In the genomic region with DNA sequence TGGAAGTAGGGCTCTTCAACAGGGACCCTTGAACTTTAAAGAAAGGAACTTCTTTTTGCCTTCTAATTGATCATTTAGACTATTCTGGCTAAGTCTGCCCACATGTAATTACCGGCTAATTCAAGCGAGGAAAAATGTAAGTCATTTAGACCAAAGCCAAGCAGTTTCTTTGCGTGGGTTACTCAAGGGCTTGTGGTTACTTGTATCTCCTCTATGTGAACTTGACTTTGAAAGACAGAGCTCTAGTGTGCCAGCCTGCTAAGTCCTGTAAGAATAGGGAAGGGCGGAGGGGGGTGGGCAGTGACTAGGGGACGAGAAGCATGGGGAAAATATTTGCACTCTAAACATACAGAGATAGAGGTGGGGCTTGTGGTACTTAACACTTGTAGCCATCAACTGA, we compare ENCODE assay signal across 12 cellular contexts.
"Had no signal": no experiment of that assay in that cellular context is flagged by ENCODE, and none has a peak within 500 bp of the region (broad histone marks: within the 10 kb centered on the region; RNA-seq: fewer than 3 reads in every experiment).

No MANE protein-coding gene starts in this region.

- H3K4me1 ChIP-seq: colonic mucosa, neural progenitor cell had no signal

- H3K4me3 ChIP-seq: colonic mucosa, esophagus squamous epithelium, neural progenitor cell, ovary, tibial artery had no signal

- H2AFZ ChIP-seq: neural progenitor cell had no signal

- H3K9ac ChIP-seq: neural progenitor cell had no signal

- H3K36me3 ChIP-seq: colonic mucosa, neural progenitor cell, ovary had no signal

- H3K4me2 ChIP-seq: neural progenitor cell had no signal

- ATAC-seq: stimulated activated memory B cell treated with anti-CD40 and anti-IgM and Interleukin-4, amounts not matched to agents 10 μg/mL and 1 μg/mL and 100 μg/mL, for 72 hours had no signal

- DNase-seq: activated CD4-positive, alpha-beta T cell treated with anti-CD3 and anti-CD28 coated beads, Interleukin-2, amount 50 U/mL, for 1 hour; activated CD8-positive, alpha-beta memory T cell treated with anti-CD3 and anti-CD28 coated beads for 24 hours; activated naive CD4-positive, alpha-beta T cell treated with Interleukin-2 at 50 U/mL for 16 hours; central memory CD4-positive, alpha-beta T cell; colonic mucosa; esophagus squamous epithelium; head of caudate nucleus; ovary; stimulated activated CD4-positive, alpha-beta T cell treated with anti-CD3 and anti-CD28 coated beads, Interleukin-2, amount 100 ng/mL, for 48 hours; tibial artery had no signal

- H3K9me3 ChIP-seq: colonic mucosa, esophagus squamous epithelium, ovary, tibial artery had no signal

- H3K27me3 ChIP-seq: colonic mucosa, esophagus squamous epithelium, neural progenitor cell, ovary, tibial artery had no signal

- H3K27ac ChIP-seq: colonic mucosa, neural progenitor cell, ovary, tibial artery had no signal
